ENCODE assay signal across 1 cellular context in the genomic region with DNA sequence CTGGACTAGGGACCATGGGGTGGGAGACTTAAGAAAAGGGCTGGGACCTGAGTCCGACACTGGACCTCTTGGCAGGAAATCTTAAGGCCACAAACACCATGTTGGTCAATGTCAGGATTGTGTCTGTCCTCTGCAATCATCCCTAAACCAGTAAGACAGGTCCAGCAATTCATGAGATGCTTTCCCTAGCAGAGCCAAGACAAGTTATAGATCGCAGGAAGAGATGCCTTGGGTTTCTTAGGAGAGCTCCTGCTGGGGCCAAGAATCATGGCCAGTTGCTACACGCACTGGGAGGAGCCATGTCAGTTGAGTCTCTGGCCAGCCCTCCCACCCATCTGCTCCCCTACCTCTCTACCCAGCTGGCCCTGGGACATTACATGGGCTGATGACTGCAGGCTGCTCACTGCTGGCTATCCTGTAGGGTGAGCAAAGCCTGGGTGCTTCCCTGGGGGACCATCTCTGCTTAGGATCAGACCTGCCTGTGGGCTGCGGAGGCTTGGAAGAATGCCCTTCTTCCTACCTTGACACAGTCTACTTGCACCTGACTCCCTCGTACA.
TF ChIP-seq lines count a peak whose summit lies in the region.

No MANE protein-coding gene starts in this region.

TF ChIP-seq in HepG2, 621 proteins besides CTCF, POLR2A, EP300 and RAD21:
- TF ChIP-seq SP140L (CRISPR knock-in tag; IDR thresholded peaks at IDR 0.05; ENCODE audit: borderline replicate concordance), result no peak
- TF ChIP-seq MAFK (conservative IDR thresholded peaks at IDR 0.05 in 1 of 2, IDR thresholded peaks at IDR 0.05 in 1 of 2; ENCODE audit: low read length in 2 of 2), result no peak
- TF ChIP-seq MAZ (IDR thresholded peaks at IDR 0.05; ENCODE audit: borderline replicate concordance, low read depth, low read length), result no peak
- no peak for TF ChIP-seq MAZ (CRISPR knock-in tag; IDR thresholded peaks at IDR 0.05; ENCODE audit: low read depth)
- TF ChIP-seq, protein P1, sequence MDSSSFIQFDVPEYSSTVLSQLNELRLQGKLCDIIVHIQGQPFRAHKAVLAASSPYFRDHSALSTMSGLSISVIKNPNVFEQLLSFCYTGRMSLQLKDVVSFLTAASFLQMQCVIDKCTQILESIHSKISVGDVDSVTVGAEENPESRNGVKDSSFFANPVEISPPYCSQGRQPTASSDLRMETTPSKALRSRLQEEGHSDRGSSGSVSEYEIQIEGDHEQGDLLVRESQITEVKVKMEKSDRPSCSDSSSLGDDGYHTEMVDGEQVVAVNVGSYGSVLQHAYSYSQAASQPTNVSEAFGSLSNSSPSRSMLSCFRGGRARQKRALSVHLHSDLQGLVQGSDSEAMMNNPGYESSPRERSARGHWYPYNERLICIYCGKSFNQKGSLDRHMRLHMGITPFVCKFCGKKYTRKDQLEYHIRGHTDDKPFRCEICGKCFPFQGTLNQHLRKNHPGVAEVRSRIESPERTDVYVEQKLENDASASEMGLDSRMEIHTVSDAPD (CRISPR knock-in tag; IDR thresholded peaks at IDR 0.05), result no peak
- no peak for TF ChIP-seq ZSCAN21 (CRISPR knock-in tag; IDR thresholded peaks at IDR 0.05; ENCODE audit: borderline replicate concordance)
- TF ChIP-seq TSC22D2 (CRISPR knock-in tag; IDR thresholded peaks at IDR 0.05; ENCODE audit: borderline replicate concordance), result no peak
- no peak for TF ChIP-seq ZBTB7A (CRISPR knock-in tag; IDR thresholded peaks at IDR 0.05)
- TF ChIP-seq, protein P2, sequence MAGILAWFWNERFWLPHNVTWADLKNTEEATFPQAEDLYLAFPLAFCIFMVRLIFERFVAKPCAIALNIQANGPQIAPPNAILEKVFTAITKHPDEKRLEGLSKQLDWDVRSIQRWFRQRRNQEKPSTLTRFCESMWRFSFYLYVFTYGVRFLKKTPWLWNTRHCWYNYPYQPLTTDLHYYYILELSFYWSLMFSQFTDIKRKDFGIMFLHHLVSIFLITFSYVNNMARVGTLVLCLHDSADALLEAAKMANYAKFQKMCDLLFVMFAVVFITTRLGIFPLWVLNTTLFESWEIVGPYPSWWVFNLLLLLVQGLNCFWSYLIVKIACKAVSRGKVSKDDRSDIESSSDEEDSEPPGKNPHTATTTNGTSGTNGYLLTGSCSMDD (CRISPR knock-in tag; IDR thresholded peaks at IDR 0.05), result no peak
- no peak for TF ChIP-seq ATF7-NPFF (CRISPR knock-in tag; IDR thresholded peaks at IDR 0.05; ENCODE audit: low read depth)
- TF ChIP-seq, protein P3, sequence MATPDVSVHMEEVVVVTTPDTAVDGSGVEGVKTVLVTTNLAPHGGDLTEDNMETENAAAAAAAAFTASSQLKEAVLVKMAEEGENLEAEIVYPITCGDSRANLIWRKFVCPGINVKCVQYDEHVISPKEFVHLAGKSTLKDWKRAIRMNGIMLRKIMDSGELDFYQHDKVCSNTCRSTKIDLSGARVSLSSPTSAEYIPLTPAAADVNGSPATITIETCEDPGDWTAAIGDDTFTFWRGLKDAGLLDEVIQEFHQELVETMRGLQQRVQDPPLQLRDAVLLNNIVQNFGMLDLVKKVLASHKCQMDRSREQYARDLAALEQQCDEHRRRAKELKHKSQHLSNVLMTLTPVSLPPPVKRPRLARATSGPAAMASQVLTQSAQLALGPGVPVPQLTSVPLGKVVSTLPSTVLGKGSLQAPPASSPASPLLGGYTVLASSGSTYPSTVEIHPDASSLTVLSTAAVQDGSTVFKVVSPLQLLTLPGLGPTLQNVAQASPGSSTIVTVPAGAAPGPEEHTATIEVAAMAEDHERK (CRISPR knock-in tag; IDR thresholded peaks at IDR 0.05; ENCODE audit: low read depth), result no peak
- TF ChIP-seq, protein P4, sequence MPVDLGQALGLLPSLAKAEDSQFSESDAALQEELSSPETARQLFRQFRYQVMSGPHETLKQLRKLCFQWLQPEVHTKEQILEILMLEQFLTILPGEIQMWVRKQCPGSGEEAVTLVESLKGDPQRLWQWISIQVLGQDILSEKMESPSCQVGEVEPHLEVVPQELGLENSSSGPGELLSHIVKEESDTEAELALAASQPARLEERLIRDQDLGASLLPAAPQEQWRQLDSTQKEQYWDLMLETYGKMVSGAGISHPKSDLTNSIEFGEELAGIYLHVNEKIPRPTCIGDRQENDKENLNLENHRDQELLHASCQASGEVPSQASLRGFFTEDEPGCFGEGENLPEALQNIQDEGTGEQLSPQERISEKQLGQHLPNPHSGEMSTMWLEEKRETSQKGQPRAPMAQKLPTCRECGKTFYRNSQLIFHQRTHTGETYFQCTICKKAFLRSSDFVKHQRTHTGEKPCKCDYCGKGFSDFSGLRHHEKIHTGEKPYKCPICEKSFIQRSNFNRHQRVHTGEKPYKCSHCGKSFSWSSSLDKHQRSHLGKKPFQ (CRISPR knock-in tag; IDR thresholded peaks at IDR 0.05; ENCODE audit: insufficient replicate concordance), result no peak
- TF ChIP-seq ZFP90 (CRISPR knock-in tag; IDR thresholded peaks at IDR 0.05; ENCODE audit: borderline replicate concordance), result no peak
- no peak for TF ChIP-seq JARID2 (CRISPR knock-in tag; IDR thresholded peaks at IDR 0.05; ENCODE audit: insufficient replicate concordance)
- TF ChIP-seq ZSCAN22 (CRISPR knock-in tag; IDR thresholded peaks at IDR 0.05), result no peak
- TF ChIP-seq TAF15 (IDR thresholded peaks at IDR 0.05; ENCODE audit: low read depth, low read length, poor library complexity, severe bottlenecking), result no peak
- TF ChIP-seq NR3C1 (CRISPR knock-in tag; IDR thresholded peaks at IDR 0.05), result no peak
- TF ChIP-seq MATR3 (CRISPR knock-in tag; IDR thresholded peaks at IDR 0.05), result no peak
- TF ChIP-seq, protein P5, sequence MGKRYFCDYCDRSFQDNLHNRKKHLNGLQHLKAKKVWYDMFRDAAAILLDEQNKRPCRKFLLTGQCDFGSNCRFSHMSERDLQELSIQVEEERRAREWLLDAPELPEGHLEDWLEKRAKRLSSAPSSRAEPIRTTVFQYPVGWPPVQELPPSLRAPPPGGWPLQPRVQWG (CRISPR knock-in tag; IDR thresholded peaks at IDR 0.05; ENCODE audit: borderline replicate concordance, low read depth), result no peak
- TF ChIP-seq KAT2B (IDR thresholded peaks at IDR 0.05; ENCODE audit: borderline replicate concordance, low read depth, low read length), result no peak
